Comparison of ENCODE assay signal across 13 cellular contexts in the genomic region with DNA sequence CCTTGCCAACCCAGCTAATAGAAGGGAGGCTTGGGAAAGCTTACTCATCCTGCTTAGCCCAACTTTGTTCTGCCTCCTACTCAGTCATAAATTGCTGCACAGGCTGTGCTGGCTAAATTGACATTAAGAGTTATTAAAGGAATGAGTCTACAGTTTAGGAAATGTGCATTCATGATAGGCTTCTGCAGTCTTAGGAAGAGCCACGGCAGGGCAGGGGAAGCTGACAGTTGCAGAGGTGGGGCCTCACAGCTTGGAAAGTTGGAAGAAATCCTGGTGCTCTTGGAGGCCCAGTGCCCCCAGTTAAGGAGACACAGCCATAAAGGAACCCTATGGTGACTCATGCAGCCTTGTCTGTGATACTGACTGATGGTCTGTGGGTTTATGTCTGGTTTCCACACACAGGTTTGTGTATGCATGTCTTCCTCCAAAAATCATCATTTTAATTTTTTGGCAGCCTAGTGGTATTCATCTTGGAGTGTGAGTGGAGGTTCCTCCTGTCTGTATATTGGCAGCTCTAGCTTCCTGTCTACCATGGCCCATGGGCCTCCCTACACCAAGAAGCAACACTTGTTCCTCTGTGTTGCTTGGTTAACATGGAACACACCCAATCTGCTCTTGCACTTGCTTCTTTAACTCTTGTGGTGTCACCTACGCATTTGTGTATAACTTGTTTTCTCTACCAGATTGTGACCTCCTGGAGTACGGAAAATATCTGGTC.
DNase-seq lines count a peak whose midpoint lies in the region; ATAC-seq, FAIRE-seq and TF ChIP-seq lines count a peak whose summit lies in the region.
"Had no signal": no experiment of that assay in that cellular context is flagged by ENCODE, and none has a peak within 500 bp of the region (broad histone marks: within the 10 kb centered on the region; RNA-seq: fewer than 3 reads in every experiment).

No MANE protein-coding gene starts in this region.

- BruUV-seq in MCF 10A (replicated peaks; lab: Mats Ljungman, UMichigan), result no TSS peak

- H3K36me3 ChIP-seq in breast epithelium (no peaks in the 10 kb centered on the region), keratinocyte (ENCODE audit: control insufficient read depth in 2 of 2, extremely low read depth in 1 of 2, insufficient read depth in 2 of 2, low read length in 2 of 2) (no peaks in the 10 kb centered on the region)
- H3K36me3 ChIP-seq: spleen had no signal

- no peaks in the 10 kb centered on the region for H3K36me3 Mint-ChIP-seq in MCF 10A (ENCODE audit: insufficient read depth, unreplicated experiment)
- no peaks in the 10 kb centered on the region for H3K36me3 Mint-ChIP-seq in activated CD8-positive, alpha-beta T cell treated with anti-CD3 and anti-CD28 coated beads, Interleukin-2, amount 10 ng/mL, durations not matched to agents 7 days and 5 days (ENCODE audit: low read depth)

- H3K9me1 ChIP-seq in keratinocyte (ENCODE audit: control insufficient read depth, extremely low read depth, insufficient read depth, low read length), result no peaks in the 10 kb centered on the region

- H3K4me3 Mint-ChIP-seq in MCF 10A (ENCODE audit: unreplicated experiment), result peak overlapping the region; percentile 14
- no peak overlapping the region for H3K4me3 Mint-ChIP-seq in activated CD8-positive, alpha-beta T cell treated with anti-CD3 and anti-CD28 coated beads, Interleukin-2, amount 10 ng/mL, durations not matched to agents 7 days and 5 days
- H3K4me3 Mint-ChIP-seq: activated T-helper 1 cell treated with anti-CD3 and anti-CD28 coated beads, Interleukin-12 subunit alpha, Interleukin-12 subunit beta, Interleukin-2, Interleukin-4 antibody, amounts not matched to agents 30 ng/mL and 10 ng/mL and 1 ng/mL, durations not matched to agents 14 hours and 24 hours and 36 hours had no signal

- H3K4me1 Mint-ChIP-seq in MCF 10A (ENCODE audit: insufficient read depth, unreplicated experiment), result peaks cover 28% of the 10 kb centered on the region
- peaks cover 8% of the 10 kb centered on the region for H3K4me1 Mint-ChIP-seq in activated CD8-positive, alpha-beta T cell treated with anti-CD3 and anti-CD28 coated beads, Interleukin-2, amount 10 ng/mL, durations not matched to agents 7 days and 5 days (ENCODE audit: low read depth)

- no peaks in the 10 kb centered on the region for H4K20me1 ChIP-seq in keratinocyte (ENCODE audit: control insufficient read depth, extremely low read depth, insufficient read depth, low read length)

- no peak overlapping the region for H3K4me3 ChIP-seq in breast epithelium
- H3K4me3 ChIP-seq in keratinocyte (ENCODE audit: control insufficient read depth in 2 of 3, extremely low read depth in 1 of 3, insufficient read depth in 2 of 3, low read depth in 1 of 3, low read length in 3 of 3), result no peak overlapping the region
- H3K4me3 ChIP-seq: spleen had no signal

- no peaks in the 10 kb centered on the region for H3K79me2 ChIP-seq in keratinocyte (ENCODE audit: control insufficient read depth, insufficient read depth, low read length)

- ATAC-seq in activated CD8-positive, alpha-beta T cell treated with anti-CD3 and anti-CD28 coated beads, Interleukin-2, amount 10 ng/mL, durations not matched to agents 7 days and 5 days, result peak; percentile 36

- no peak overlapping the region for H3K9ac ChIP-seq in keratinocyte (ENCODE audit: control insufficient read depth, extremely low read depth, insufficient read depth, low read length)

- FAIRE-seq in keratinocyte (lab: Jason Lieb, UNC) (peak; percentile 29), GM12891 (lab: Jason Lieb, UNC) (no peak)
- FAIRE-seq: endometrium had no signal

- no peak overlapping the region for H2AFZ ChIP-seq in keratinocyte (ENCODE audit: control insufficient read depth, low read length)

- CTCF ChIA-PET in MCF 10A (lab: Yijun Ruan, JAX), result interaction anchor here (0.6 to 0.8 kb wide), 3 partner anchors 22 to 141 kb away, joined by 3 to 5 read pairs (median 3); no protein-coding TSS in a partner anchor
- CTCF ChIA-PET in activated CD8-positive, alpha-beta T cell treated with anti-CD3 and anti-CD28 coated beads, Interleukin-2, amount 10 ng/mL, durations not matched to agents 7 days and 5 days (lab: Charles Lee), result interaction anchor here (1.2 kb wide), 1 partner anchor 7 kb away, joined by 4 read pairs; no protein-coding TSS in a partner anchor

- DNase-seq in MCF 10A (ENCODE audit: unreplicated experiment), result peak; percentile 56
- DNase-seq in breast epithelium (ENCODE audit: low spot score in 2 of 2), result no peak
- no peak for DNase-seq in activated CD8-positive, alpha-beta T cell treated with anti-CD3 and anti-CD28 coated beads, Interleukin-2, amount 10 ng/mL, durations not matched to agents 7 days and 5 days
- no peak for DNase-seq in keratinocyte (ENCODE audit: low read depth, low spot score)
- DNase-seq in GM12891 (ENCODE audit: insufficient read length, low spot score), result no peak
- no peak for DNase-seq in erythroblast (lab: John Stamatoyannopoulos, UW)
- DNase-seq in ecto neural progenitor cell (ENCODE audit: low spot score), result no peak
- DNase-seq in stimulated activated CD4-positive, alpha-beta T cell treated with anti-CD3 and anti-CD28 coated beads, Interleukin-4, amount 100 ng/mL, for 24 hours, result no peak
- DNase-seq: NCI-H2107, spleen had no signal

- peak overlapping the region; percentile 9 for H3K4me2 ChIP-seq in keratinocyte (ENCODE audit: control insufficient read depth, extremely low read depth, insufficient read depth, low read depth, low read length)

- dilution Hi-C loops in keratinocyte (cut with MboI; ENCODE audit: extremely low pct_ligation_motif_present, low sequenced_read_pairs), result no loop called here

- no peak for TF ChIP-seq POLR2A in breast epithelium (IDR thresholded peaks at IDR 0.05)
- TF ChIP-seq POLR2A in GM12891 (IDR thresholded peaks at IDR 0.05; ENCODE audit: low read depth, low read length), result no peak
- TF ChIP-seq POLR2A in erythroblast (IDR thresholded peaks at IDR 0.05; ENCODE audit: low read length), result no peak

- H3K27me3 ChIP-seq in breast epithelium, result no peaks in the 10 kb centered on the region
- H3K27me3 ChIP-seq in keratinocyte (ENCODE audit: control insufficient read depth, extremely low read depth, insufficient read depth, low read length), result no peaks in the 10 kb centered on the region
- H3K27me3 ChIP-seq: spleen had no signal

- H3K9me3 ChIP-seq in breast epithelium, result no peaks in the 10 kb centered on the region
- H3K9me3 ChIP-seq in keratinocyte (ENCODE audit: control insufficient read depth, low read depth, low read length), result no peaks in the 10 kb centered on the region
- H3K9me3 ChIP-seq: spleen had no signal

- H3K27ac ChIP-seq in breast epithelium (no peak overlapping the region), keratinocyte (ENCODE audit: control insufficient read depth, insufficient read depth, low read length) (no peak overlapping the region)
- H3K27ac ChIP-seq: C4-2B, spleen had no signal

- H3K27ac Mint-ChIP-seq in MCF 10A (ENCODE audit: low read depth, unreplicated experiment), result peak overlapping the region; percentile 79
- H3K27ac Mint-ChIP-seq in activated CD8-positive, alpha-beta T cell treated with anti-CD3 and anti-CD28 coated beads, Interleukin-2, amount 10 ng/mL, durations not matched to agents 7 days and 5 days, result no peak overlapping the region
- H3K27ac Mint-ChIP-seq: activated T-helper 1 cell treated with anti-CD3 and anti-CD28 coated beads, Interleukin-12 subunit alpha, Interleukin-12 subunit beta, Interleukin-2, Interleukin-4 antibody, amounts not matched to agents 30 ng/mL and 10 ng/mL and 1 ng/mL, durations not matched to agents 14 hours and 24 hours and 36 hours had no signal

- H3K4me1 ChIP-seq in breast epithelium (no peaks in the 10 kb centered on the region), keratinocyte (ENCODE audit: control insufficient read depth, extremely low read depth, insufficient read depth, low read length) (peaks cover 29% of the 10 kb centered on the region)
- H3K4me1 ChIP-seq: spleen had no signal

- H3K9me3 Mint-ChIP-seq in MCF 10A (ENCODE audit: unreplicated experiment), result no peaks in the 10 kb centered on the region
- no peaks in the 10 kb centered on the region for H3K9me3 Mint-ChIP-seq in activated CD8-positive, alpha-beta T cell treated with anti-CD3 and anti-CD28 coated beads, Interleukin-2, amount 10 ng/mL, durations not matched to agents 7 days and 5 days (ENCODE audit: insufficient read depth)

- no peak for TF ChIP-seq CTCF in MCF 10A (IDR thresholded peaks at IDR 0.05; ENCODE audit: unreplicated experiment)
- TF ChIP-seq CTCF in breast epithelium (IDR thresholded peaks at IDR 0.05), result no peak
- no peak for TF ChIP-seq CTCF in keratinocyte (optimal IDR thresholded peaks at IDR 0.05 in 1 of 3, IDR thresholded peaks at IDR 0.05 in 1 of 3, conservative IDR thresholded peaks at IDR 0.05 in 1 of 3; ENCODE audit: extremely low read depth in 1 of 3, insufficient read depth in 2 of 3, low read length in 3 of 3)

- intact Hi-C loops in MCF 10A (cut with micrococcal nuclease) (no loop called here), breast epithelium (cut with DNase I; ENCODE audit: low total_unique reads) (no loop called here)

- POLR2A ChIA-PET in MCF 10A (lab: Yijun Ruan, JAX), result interaction anchor here (0.6 to 2.1 kb wide), 13 partner anchors 12 to 312 kb away, joined by 3 to 10 read pairs (median 3); no protein-coding TSS in a partner anchor
- POLR2A ChIA-PET in activated CD8-positive, alpha-beta T cell treated with anti-CD3 and anti-CD28 coated beads, Interleukin-2, amount 10 ng/mL, durations not matched to agents 7 days and 5 days (lab: Charles Lee), result no interaction called here

- H3K27me3 Mint-ChIP-seq in MCF 10A (ENCODE audit: insufficient read depth, unreplicated experiment), result no peaks in the 10 kb centered on the region
- peaks cover 3% of the 10 kb centered on the region for H3K27me3 Mint-ChIP-seq in activated CD8-positive, alpha-beta T cell treated with anti-CD3 and anti-CD28 coated beads, Interleukin-2, amount 10 ng/mL, durations not matched to agents 7 days and 5 days (ENCODE audit: low read depth)

TF ChIP-seq in GM12891, 5 proteins besides CTCF, POLR2A, EP300 and RAD21:
- TF ChIP-seq PAX5 (IDR thresholded peaks at IDR 0.05; ENCODE audit: insufficient read depth, low read length, severe bottlenecking) (no peak), POU2F2 (IDR thresholded peaks at IDR 0.05; ENCODE audit: low read depth, low read length) (no peak), POLR2AphosphoS5 (IDR thresholded peaks at IDR 0.05; ENCODE audit: low read depth, low read length) (no peak), TAF1 (IDR thresholded peaks at IDR 0.05; ENCODE audit: low read depth, low read length) (no peak), SPI1 (IDR thresholded peaks at IDR 0.05; ENCODE audit: low read depth, low read length) (no peak)
